14 cellular contexts compared by ENCODE assay signal in genomic region chr9:124000784-124001444, GRCh38. TPM values are rescaled to one million over a fixed set of nuclear protein-coding genes. Genes with fewer than 3 reads are reported as not detected.
A peak's percentile ranks its signal among the peaks of the same experiment; 100 is the strongest.
DNase-seq lines count a peak whose midpoint lies in the region; ATAC-seq and TF ChIP-seq lines count a peak whose summit lies in the region.
"Had no signal": no experiment of that assay in that cellular context is flagged by ENCODE, and none has a peak within 500 bp of the region (broad histone marks: within the 10 kb centered on the region; RNA-seq: fewer than 3 reads in every experiment).

No MANE protein-coding gene starts in this region.

- POLR2A ChIA-PET in SK-N-SH (lab: Yijun Ruan, JAX), result no interaction called here

- H3K27ac Mint-ChIP-seq in central memory CD8-positive, alpha-beta T cell (ENCODE audit: low read depth), result no peak overlapping the region
- no peak overlapping the region for H3K27ac Mint-ChIP-seq in neural progenitor cell

- no peaks in the 10 kb centered on the region for H4K20me1 ChIP-seq in SK-N-SH (ENCODE audit: insufficient read depth)
- H4K20me1 ChIP-seq in neural progenitor cell (ENCODE audit: low read depth), result peaks cover 46% of the 10 kb centered on the region

- H3K4me2 ChIP-seq in SK-N-SH (no peak overlapping the region), neural progenitor cell (peak overlapping the region; percentile 92)

- no peak for TF ChIP-seq EP300 in SK-N-SH (IDR thresholded peaks at IDR 0.05; ENCODE audit: borderline replicate concordance in 1 of 2, low read depth in 1 of 2, low read length in 1 of 2)

- no peaks in the 10 kb centered on the region for H3K9me2 ChIP-seq in SK-N-SH

- H3K27ac ChIP-seq in SK-N-SH (ENCODE audit: low read depth in 2 of 2, low read length in 1 of 2), result no peak overlapping the region
- no peak overlapping the region for H3K27ac ChIP-seq in HUES64 (ENCODE audit: low read depth, low read length)
- H3K27ac ChIP-seq in neural progenitor cell, result peak overlapping the region; percentile 86
- no peak overlapping the region for H3K27ac ChIP-seq in right cardiac atrium (ENCODE audit: low read length)
- H3K27ac ChIP-seq: heart left ventricle, left ventricle myocardium inferior, ovary had no signal

- H2AFZ ChIP-seq in SK-N-SH (ENCODE audit: low read depth) (no peak overlapping the region), neural progenitor cell (replicated peaks) (no peak overlapping the region)

- H3F3A ChIP-seq in SK-N-SH (replicated peaks; ENCODE audit: insufficient read depth), result no peaks in the 10 kb centered on the region
- H3F3A ChIP-seq in neural progenitor cell (ENCODE audit: low read depth), result peaks cover 86% of the 10 kb centered on the region

- no peak for TF ChIP-seq RAD21 in SK-N-SH (IDR thresholded peaks at IDR 0.05; ENCODE audit: low read length)

- H3K4me3 Mint-ChIP-seq in central memory CD8-positive, alpha-beta T cell, result peak overlapping the region; percentile 65
- H3K4me3 Mint-ChIP-seq in neural progenitor cell, result peak overlapping the region; percentile 83

- H3K4me1 Mint-ChIP-seq in central memory CD8-positive, alpha-beta T cell, result peaks cover 29% of the 10 kb centered on the region
- H3K4me1 Mint-ChIP-seq in neural progenitor cell, result peaks cover 41% of the 10 kb centered on the region

- intact Hi-C loops in right cardiac atrium (cut with DNase I), result no loop called here

- ATAC-seq in SK-N-SH treated with all-trans-retinoic acid at 6 μM for 48 hours (no peak), right cardiac atrium (no peak)
- no peak for ATAC-seq in central memory CD8-positive, alpha-beta T cell (replicated peaks; ENCODE audit: extremely low read depth, poor library complexity, severe bottlenecking)
- ATAC-seq: heart left ventricle had no signal

- H3K4me3 ChIP-seq in SK-N-SH (ENCODE audit: low read depth in 2 of 2, low read length in 1 of 2) (no peak overlapping the region), HUES64 (ENCODE audit: low read length) (peak overlapping the region; percentile 14; the same call in 1 of the 2 replicates), neural progenitor cell (peak overlapping the region; percentile 83), right cardiac atrium (ENCODE audit: low read length) (no peak overlapping the region)
- H3K4me3 ChIP-seq: ovary had no signal

- H3K79me2 ChIP-seq in SK-N-SH (ENCODE audit: insufficient read depth), result no peaks in the 10 kb centered on the region
- H3K79me2 ChIP-seq in neural progenitor cell (ENCODE audit: low read depth), result peaks cover 45% of the 10 kb centered on the region

- H3K27me3 ChIP-seq in SK-N-SH (ENCODE audit: insufficient read depth) (peaks cover 91% of the 10 kb centered on the region), HUES64 (ENCODE audit: insufficient read depth, low read length) (peaks cover 96% of the 10 kb centered on the region), neural progenitor cell (peaks cover 92% of the 10 kb centered on the region), right cardiac atrium (ENCODE audit: control insufficient read depth, insufficient read depth) (no peaks in the 10 kb centered on the region)

- H3K36me3 Mint-ChIP-seq in central memory CD8-positive, alpha-beta T cell (ENCODE audit: insufficient read depth), result peaks cover 1% of the 10 kb centered on the region
- H3K36me3 Mint-ChIP-seq in neural progenitor cell, result no peaks in the 10 kb centered on the region

- H3K4me1 ChIP-seq in SK-N-SH (ENCODE audit: control insufficient read depth in 1 of 2, insufficient read depth in 2 of 2, low read depth in 1 of 2, low read length in 1 of 2) (peaks cover 0 to 2% of the 10 kb centered on the region in 2 experiments; a peak in 1 of 4 replicates), HUES64 (ENCODE audit: insufficient read depth, low read length) (peaks cover 36% of the 10 kb centered on the region), neural progenitor cell (peaks cover 84% of the 10 kb centered on the region), right cardiac atrium (ENCODE audit: control insufficient read depth, insufficient read depth, low read length) (no peaks in the 10 kb centered on the region)

- no peaks in the 10 kb centered on the region for H3K9me3 Mint-ChIP-seq in central memory CD8-positive, alpha-beta T cell
- peaks cover 6% of the 10 kb centered on the region for H3K9me3 Mint-ChIP-seq in neural progenitor cell

- DNase-seq in SK-N-SH, result no peak
- no peak for DNase-seq in central memory CD8-positive, alpha-beta T cell (ENCODE audit: low spot score in 2 of 2)
- peak; percentile 95 for DNase-seq in neural progenitor cell (ENCODE audit: low spot score)
- DNase-seq in right cardiac atrium, result no peak
- no peak for DNase-seq in NK-92 (lab: John Stamatoyannopoulos, UW; ENCODE audit: unreplicated experiment)
- DNase-seq in nucleus accumbens (lab: John Stamatoyannopoulos, UW), result no peak
- DNase-seq: activated CD8-positive, alpha-beta memory T cell treated with anti-CD3 and anti-CD28 coated beads, Interleukin-2, amount 50 U/mL, for 48 hours; DND-41; heart left ventricle; left ventricle myocardium inferior; ovary; T1000 had no signal

- H3K36me3 ChIP-seq in SK-N-SH (replicated peaks in 1 of 2; ENCODE audit: control insufficient read depth in 1 of 2, insufficient read depth in 2 of 2, low read length in 1 of 2) (no peaks in the 10 kb centered on the region), HUES64 (ENCODE audit: insufficient read depth, low read length) (no peaks in the 10 kb centered on the region), neural progenitor cell (no peaks in the 10 kb centered on the region)
- H3K36me3 ChIP-seq: heart left ventricle, left ventricle myocardium inferior, ovary had no signal

- peaks cover 98% of the 10 kb centered on the region for H3K27me3 Mint-ChIP-seq in central memory CD8-positive, alpha-beta T cell
- peaks cover 86% of the 10 kb centered on the region for H3K27me3 Mint-ChIP-seq in neural progenitor cell (ENCODE audit: insufficient read depth, low read depth)

- H3K9ac ChIP-seq in SK-N-SH (no peak overlapping the region), HUES64 (ENCODE audit: low read depth, low read length) (no peak overlapping the region), neural progenitor cell (no peak overlapping the region)

- no peak for TF ChIP-seq CTCF in SK-N-SH (IDR thresholded peaks at IDR 0.05)
- no peak for TF ChIP-seq CTCF in neural progenitor cell (IDR thresholded peaks at IDR 0.05)

- H3K9me3 ChIP-seq in SK-N-SH (no peaks in the 10 kb centered on the region), HUES64 (ENCODE audit: insufficient read depth, low read depth, low read length) (no peaks in the 10 kb centered on the region), neural progenitor cell (ENCODE audit: low read depth) (no peaks in the 10 kb centered on the region), right cardiac atrium (ENCODE audit: control insufficient read depth, low read length) (no peaks in the 10 kb centered on the region)
- H3K9me3 ChIP-seq: heart left ventricle, left ventricle myocardium inferior, ovary had no signal

- CTCF ChIA-PET in SK-N-SH (lab: Yijun Ruan, JAX), result interaction anchor here (1.4 to 5.4 kb wide), 2 partner anchors 40 to 460 kb away, joined by 4 to 33 read pairs; no protein-coding TSS in a partner anchor

- 2% methylated on average over 13 of the region's 15 CpGs for WGBS in SK-N-SH (ENCODE audit: low lambda C conversion rate)
- WGBS in HUES64, result 2% methylated on average over 15 of the region's 15 CpGs
- WGBS in right cardiac atrium, result 7% methylated on average over 15 of the region's 15 CpGs

TF ChIP-seq in SK-N-SH, 30 proteins besides CTCF, POLR2A, EP300 and RAD21:
- no peak for TF ChIP-seq SMC3 (IDR thresholded peaks at IDR 0.05; ENCODE audit: low read depth, low read length)
- TF ChIP-seq EZH2phosphoT487 (IDR thresholded peaks at IDR 0.05; ENCODE audit: borderline replicate concordance, low read depth), result peak; percentile 77; the same call in 1 of the 2 replicates
- no peak for TF ChIP-seq RFX5 (IDR thresholded peaks at IDR 0.05; ENCODE audit: low read length)
- TF ChIP-seq FOXM1 (IDR thresholded peaks at IDR 0.05; ENCODE audit: low read depth), result no peak
- TF ChIP-seq GABPA (IDR thresholded peaks at IDR 0.05; ENCODE audit: low read depth), result no peak

TF ChIP-seq in SK-N-SH treated with all-trans-retinoic acid at 6 μM for 48 hours, 23 proteins besides CTCF, POLR2A, EP300 and RAD21:
- TF ChIP-seq ZFP30 (CRISPR knock-in tag; IDR thresholded peaks at IDR 0.05) (no peak), TOX (CRISPR knock-in tag; IDR thresholded peaks at IDR 0.05; ENCODE audit: borderline replicate concordance) (no peak), ZNF8 (CRISPR knock-in tag; IDR thresholded peaks at IDR 0.05) (no peak), ZNF70 (CRISPR knock-in tag; IDR thresholded peaks at IDR 0.05) (no peak), TCF4 (CRISPR knock-in tag; IDR thresholded peaks at IDR 0.05; ENCODE audit: borderline replicate concordance) (no peak), PATZ1 (CRISPR knock-in tag; IDR thresholded peaks at IDR 0.05; ENCODE audit: borderline replicate concordance) (no peak), ZFP3 (CRISPR knock-in tag; IDR thresholded peaks at IDR 0.05) (no peak), SNAI2 (CRISPR knock-in tag; IDR thresholded peaks at IDR 0.05) (no peak)
TF ChIP-seq in SK-N-SH treated with all-trans-retinoic acid at 6 μM for 48 hours: peak in this region for 0.

RNA-seq across cellular contexts. Expression of gene LHX2, which starts 10.7 kb away (rescaled TPM):
- polyA plus RNA-seq in SK-N-SH (2012; rRNA removed), result not detected in 2 replicates
- 0.03 TPM in 1 of 2 replicates, not detected in the other for polyA plus RNA-seq in SK-N-SH (2012; cell fraction: cytosol; rRNA removed)
- not detected in 2 replicates for polyA plus RNA-seq in SK-N-SH (2012; cell fraction: nucleus; rRNA removed)
- polyA plus RNA-seq in HUES64 (2013, experiment 1 of 2), result 0.95 TPM
- polyA plus RNA-seq in HUES64 (2013, experiment 2 of 2), result 0.89 TPM
- total RNA-seq in neural progenitor cell (ENCODE audit: low replicate concordance), result 36.3 and 59.5 TPM in 2 replicates
- total RNA-seq in right cardiac atrium, result under 1 TPM in 1 of 4 donors, not detected in 3; 0.17 TPM
- 0.07 TPM for polyA plus RNA-seq in right cardiac atrium
- total RNA-seq: left ventricle myocardium inferior had no signal

Comparison
In these comparisons a context has a peak if more than half of its experiments do, and no peak if none do; other contexts are left out.
1. H3K4me3 ChIP-seq: peak in HUES64 (single experiment) and neural progenitor cell (single experiment); none in SK-N-SH (0 of 2) and right cardiac atrium (single experiment).
2. RNA of gene LHX2, which starts 10.7 kb away (total RNA-seq): 36.3 to 59.5 TPM in neural progenitor cell; 0.17 TPM in right cardiac atrium; every median in the first group is over 10 times any median in the second.